Comparison of ENCODE assay signal across 24 cellular contexts in genomic region chr6:127177929-127178231, GRCh38. TPM values are rescaled to one million over a fixed set of nuclear protein-coding genes. Genes with fewer than 3 reads are reported as not detected.
"Had no signal": no experiment of that assay in that cellular context is flagged by ENCODE, and none has a peak within 500 bp of the region (broad histone marks: within the 10 kb centered on the region; RNA-seq: fewer than 3 reads in every experiment).

No MANE protein-coding gene starts in this region.

- H3K27ac ChIP-seq: lower lobe of right lung, pancreas, prostate gland, spleen, tibial nerve, uterus had no signal

- H3K27me3 Mint-ChIP-seq: type B pancreatic cell had no signal

- H3K27ac Mint-ChIP-seq: immature natural killer cell; naive thymus-derived CD8-positive, alpha-beta T cell; stimulated activated memory B cell treated with anti-CD40 and anti-IgM and Interleukin-4, amounts not matched to agents 10 μg/mL and 1 μg/mL and 100 μg/mL, for 72 hours; type B pancreatic cell had no signal

- H3K36me3 Mint-ChIP-seq: immature natural killer cell; stimulated activated memory B cell treated with anti-CD40 and anti-IgM and Interleukin-4, amounts not matched to agents 10 μg/mL and 1 μg/mL and 100 μg/mL, for 72 hours had no signal

- ATAC-seq: left colon; naive thymus-derived CD8-positive, alpha-beta T cell; right cardiac atrium; stimulated activated memory B cell treated with anti-CD40 and anti-IgM and Interleukin-4, amounts not matched to agents 10 μg/mL and 1 μg/mL and 100 μg/mL, for 72 hours; stimulated activated naive CD8-positive, alpha-beta T cell treated with anti-CD3 and anti-CD28 coated beads, Interleukin-15, Interleukin-2, amounts not matched to agents 100 U/mL and 50 U/mL, for 24 hours had no signal

- H3K9me3 Mint-ChIP-seq: immature natural killer cell had no signal

- H3K4me3 Mint-ChIP-seq: immature natural killer cell; naive thymus-derived CD8-positive, alpha-beta T cell; stimulated activated memory B cell treated with anti-CD40 and anti-IgM and Interleukin-4, amounts not matched to agents 10 μg/mL and 1 μg/mL and 100 μg/mL, for 72 hours; type B pancreatic cell had no signal

- H3K4me1 Mint-ChIP-seq: immature natural killer cell; naive thymus-derived CD8-positive, alpha-beta T cell; stimulated activated memory B cell treated with anti-CD40 and anti-IgM and Interleukin-4, amounts not matched to agents 10 μg/mL and 1 μg/mL and 100 μg/mL, for 72 hours had no signal

- H3K27me3 ChIP-seq: left lung, tibial nerve, uterus had no signal

- H3K36me3 ChIP-seq: left lung, lower lobe of right lung, pancreas, prostate gland, spleen, tibial nerve, uterus had no signal

- H3K9me3 ChIP-seq: left lung, lower lobe of right lung, pancreas, prostate gland, spleen, tibial nerve, uterus had no signal

- H3K4me3 ChIP-seq: left lung, lower lobe of right lung, pancreas, prostate gland, skin epidermis, spleen, tibial nerve, uterus had no signal

- DNase-seq: hypothalamus; immature natural killer cell; kidney; left colon; left lung; lower lobe of right lung; mammary epithelial cell; mesenchymal stem cell; naive thymus-derived CD8-positive, alpha-beta T cell; pancreas; posterior cingulate gyrus; retina; right cardiac atrium; spleen; stimulated activated CD4-positive, alpha-beta T cell treated with anti-CD3 and anti-CD28 coated beads, Interleukin-4, amount 100 ng/mL, for 4 hours; stimulated activated CD8-positive, alpha-beta memory T cell treated with anti-CD3 and anti-CD28 coated beads, Interleukin-4, amount 100 ng/mL, for 48 hours; stimulated activated naive CD8-positive, alpha-beta T cell treated with anti-CD3 and anti-CD28 coated beads, Interleukin-15, Interleukin-2, amounts not matched to agents 100 U/mL and 50 U/mL, for 24 hours; substantia nigra; uterus had no signal

- H3K4me1 ChIP-seq: left lung, lower lobe of right lung, pancreas, prostate gland, spleen had no signal

RNA-seq across cellular contexts. Expression of gene RSPO3, which starts 59.4 kb away (rescaled TPM):
- total RNA-seq: mammary epithelial cell; naive thymus-derived CD8-positive, alpha-beta T cell had no signal
- polyA plus RNA-seq: immature natural killer cell; mammary epithelial cell; naive thymus-derived CD8-positive, alpha-beta T cell had no signal
